In the genomic region with DNA sequence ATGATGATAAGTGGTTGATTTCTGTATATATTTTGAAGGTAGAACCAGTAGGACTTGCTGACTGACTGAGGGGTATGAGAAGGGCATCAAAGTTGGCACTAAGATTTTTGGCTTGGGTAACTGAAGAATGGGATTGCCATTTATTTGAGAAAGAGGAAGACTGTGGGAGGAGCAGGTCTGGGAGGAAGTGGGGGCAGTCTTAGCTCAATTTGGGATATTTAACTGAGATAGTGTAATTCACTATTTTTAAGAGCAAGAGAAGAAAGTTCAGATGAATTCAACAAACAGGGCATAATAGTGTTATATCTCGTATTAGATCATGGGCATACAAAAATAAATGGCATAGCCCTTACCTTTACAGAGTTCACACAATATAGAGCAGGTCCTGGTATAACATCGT, we compare ENCODE assay signal across 1 cellular context.
TF ChIP-seq lines count a peak whose summit lies in the region.

No MANE protein-coding gene starts in this region.

TF ChIP-seq in GM12891, 5 proteins besides CTCF, POLR2A, EP300 and RAD21:
- no peak for TF ChIP-seq POLR2AphosphoS5 (IDR thresholded peaks at IDR 0.05; ENCODE audit: low read depth, low read length)
- no peak for TF ChIP-seq TAF1 (IDR thresholded peaks at IDR 0.05; ENCODE audit: low read depth, low read length)
- TF ChIP-seq POU2F2 (IDR thresholded peaks at IDR 0.05; ENCODE audit: low read depth, low read length) = no peak
- 0 out of 2 replicates have a peak, but pooled peaks have one; percentile 35 for TF ChIP-seq SPI1 (IDR thresholded peaks at IDR 0.05; ENCODE audit: low read depth, low read length)
- TF ChIP-seq PAX5 (IDR thresholded peaks at IDR 0.05; ENCODE audit: insufficient read depth, low read length, severe bottlenecking) = no peak
